In the genomic region with DNA sequence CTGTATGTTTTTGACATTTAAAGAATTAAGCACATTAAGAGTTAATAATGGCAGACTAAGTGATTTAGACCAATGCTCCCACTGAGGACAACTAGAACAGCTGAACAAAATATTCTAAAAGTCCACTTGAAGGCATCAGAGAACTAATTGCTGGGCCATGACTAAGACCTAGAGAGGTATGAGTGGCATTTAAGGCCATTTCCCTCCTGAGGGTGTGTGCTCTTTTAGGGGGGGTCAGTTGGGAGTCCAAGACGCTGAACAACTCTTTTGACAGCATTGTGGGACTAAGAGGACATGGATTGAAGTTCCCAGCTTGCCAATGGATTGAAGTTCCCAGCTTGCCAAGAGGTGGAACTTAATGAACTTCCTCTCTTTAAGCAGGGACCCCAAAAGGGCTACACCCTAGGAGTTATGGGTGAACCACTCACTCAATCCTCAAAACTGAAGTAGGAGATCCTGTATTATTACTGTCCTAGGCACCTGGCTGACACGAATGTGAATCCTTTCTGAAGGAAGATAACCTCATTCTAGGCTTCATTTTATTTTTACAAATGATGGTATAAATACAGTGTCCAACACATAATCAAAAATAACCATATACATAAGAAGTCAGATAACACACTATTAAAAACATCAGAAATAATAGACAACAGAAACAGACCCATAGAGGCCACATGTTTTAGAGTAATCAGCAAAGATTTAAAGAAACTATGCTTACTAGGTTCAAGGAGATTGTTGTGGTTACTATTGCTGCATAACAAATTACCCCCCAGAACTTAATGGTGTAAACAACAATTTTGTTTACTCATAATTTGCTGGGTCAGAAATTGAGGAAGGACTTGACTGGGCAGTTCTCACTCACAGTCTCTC, we compare ENCODE assay signal across 20 cellular contexts.
DNase-seq lines count a peak whose midpoint lies in the region; ATAC-seq and TF ChIP-seq lines count a peak whose summit lies in the region.
"Had no signal": no experiment of that assay in that cellular context is flagged by ENCODE, and none has a peak within 500 bp of the region (broad histone marks: within the 10 kb centered on the region; RNA-seq: fewer than 3 reads in every experiment).

No MANE protein-coding gene starts in this region.

- no peak overlapping the region for H2AK5ac ChIP-seq in trophoblast cell (ENCODE audit: low read length)

- H4K12ac ChIP-seq in trophoblast cell (ENCODE audit: low read depth, low read length): no peak overlapping the region

- no peak overlapping the region for H4K91ac ChIP-seq in trophoblast cell (ENCODE audit: low read depth, low read length)

- POLR2A ChIA-PET in BJ (lab: Charles Lee) (no interaction called here), WTC11 (lab: Charles Lee) (no interaction called here)

- H2BK12ac ChIP-seq in trophoblast cell (ENCODE audit: low read length): no peak overlapping the region

- H3K14ac ChIP-seq in trophoblast cell (ENCODE audit: low read length): no peak overlapping the region

- no peak for TF ChIP-seq CTCF in BJ (IDR thresholded peaks at IDR 0.05; ENCODE audit: insufficient read depth, low read depth, low read length)
- TF ChIP-seq CTCF in HFFc6 (IDR thresholded peaks at IDR 0.05): no peak
- no peak for TF ChIP-seq CTCF in gastroesophageal sphincter (IDR thresholded peaks at IDR 0.05)
- no peak for TF ChIP-seq CTCF in WTC11 (IDR thresholded peaks at IDR 0.05)

- no peaks in the 10 kb centered on the region for H3K79me2 ChIP-seq in trophoblast cell (ENCODE audit: control insufficient read depth, insufficient read depth, low read length, poor library complexity)

- no CpG with 5 or more reads among the region's 2 CpGs for WGBS in trophoblast cell (ENCODE audit: extremely low coverage, insufficient coverage, insufficient read length)
- WGBS in gastroesophageal sphincter (ENCODE audit: low coverage in 1 of 2), 2 donors: 88 to 91% methylated on average over 1 to 2 of the region's 2 CpGs

- H2AFZ ChIP-seq in trophoblast cell (ENCODE audit: insufficient read depth, low read length, poor library complexity): no peak overlapping the region
- H2AFZ ChIP-seq: GM23248, neural progenitor cell had no signal

- H3K27me3 Mint-ChIP-seq in HFFc6 (ENCODE audit: insufficient read depth) (no peaks in the 10 kb centered on the region), WTC11 (ENCODE audit: low read depth) (no peaks in the 10 kb centered on the region)
- H3K27me3 Mint-ChIP-seq: progenitor cell of endocrine pancreas had no signal

- no peak for TF ChIP-seq EP300 in gastroesophageal sphincter (IDR thresholded peaks at IDR 0.05)

- H3K4me3 Mint-ChIP-seq in HFFc6 (no peak overlapping the region), WTC11 (no peak overlapping the region)
- H3K4me3 Mint-ChIP-seq: dendritic cell treated with granulocyte-macrophage colony-stimulating factor and Interleukin-4, amounts not matched to agents 40 ng/mL and 50 ng/mL, for 4 days; neural progenitor cell had no signal

- H3K4me3 ChIP-seq in BJ (ENCODE audit: low read depth, low read length): no peak overlapping the region
- H3K4me3 ChIP-seq in trophoblast cell (ENCODE audit: low read depth, low read length): no peak overlapping the region
- no peak overlapping the region for H3K4me3 ChIP-seq in gastroesophageal sphincter
- H3K4me3 ChIP-seq: GM23248, heart right ventricle, neural progenitor cell had no signal

- H3K27me3 ChIP-seq in BJ (ENCODE audit: control insufficient read depth, insufficient read depth, low read length) (no peaks in the 10 kb centered on the region), trophoblast cell (ENCODE audit: insufficient read depth, low read length) (no peaks in the 10 kb centered on the region), gastroesophageal sphincter (no peaks in the 10 kb centered on the region)
- H3K27me3 ChIP-seq: heart right ventricle, neural progenitor cell had no signal

- H3K9me3 ChIP-seq in trophoblast cell (ENCODE audit: insufficient read depth, low read depth, low read length) (peaks cover 2% of the 10 kb centered on the region), gastroesophageal sphincter (peaks cover 0 to 21% (median 0%) of the 10 kb centered on the region in 3 donors)
- H3K9me3 ChIP-seq: SK-N-SH had no signal

- H3K27ac ChIP-seq in trophoblast cell (ENCODE audit: low read depth, low read length): no peak overlapping the region
- no peak overlapping the region for H3K27ac ChIP-seq in gastroesophageal sphincter
- H3K27ac ChIP-seq: GM23248, heart right ventricle, neural progenitor cell, VCaP had no signal

- no peak overlapping the region for H3K4me2 ChIP-seq in trophoblast cell (ENCODE audit: low read length)
- H3K4me2 ChIP-seq: neural progenitor cell, SK-N-SH had no signal

- H3K4me1 ChIP-seq in trophoblast cell (ENCODE audit: control insufficient read depth in 1 of 2, insufficient read depth in 2 of 2, low read length in 2 of 2) (peaks cover 5 to 7% of the 10 kb centered on the region in 2 experiments), gastroesophageal sphincter (no peaks in the 10 kb centered on the region)

- H3K36me3 ChIP-seq in BJ (ENCODE audit: control insufficient read depth, insufficient read depth, low read length): no peaks in the 10 kb centered on the region
- no peaks in the 10 kb centered on the region for H3K36me3 ChIP-seq in trophoblast cell (ENCODE audit: control insufficient read depth in 1 of 2, insufficient read depth in 2 of 2, low read length in 2 of 2)
- no peaks in the 10 kb centered on the region for H3K36me3 ChIP-seq in gastroesophageal sphincter
- H3K36me3 ChIP-seq: heart right ventricle, neural progenitor cell had no signal

- peak; percentile 9 for DNase-seq in BJ (ENCODE audit: low read depth)
- peak; percentile 29 for DNase-seq in HFFc6
- DNase-seq in astrocyte of the hippocampus (ENCODE audit: low read depth, low spot score): peak; percentile 44
- peak; percentile 14 to 60 for DNase-seq in trophoblast cell
- no peak for DNase-seq in ecto neural progenitor cell (ENCODE audit: low spot score)
- DNase-seq in WTC11 (ENCODE audit: low spot score): no peak
- DNase-seq: activated CD4-positive, alpha-beta T cell treated with anti-CD3 and anti-CD28 coated beads, Interleukin-2, amount 50 U/mL, for 1 hour; DMS79; GM23248; heart right ventricle; NCI-H146; NCI-H526; RPMI8226; SK-N-SH had no signal

- CTCF ChIA-PET in BJ (lab: Yijun Ruan, JAX): no interaction called here
- CTCF ChIA-PET in WTC11 (lab: Charles Lee): no interaction called here

- H3K23ac ChIP-seq in trophoblast cell (ENCODE audit: low read length): no peak overlapping the region

- H2BK120ac ChIP-seq in trophoblast cell (ENCODE audit: insufficient read depth, low read length, poor library complexity): no peak overlapping the region

- no peak overlapping the region for H3K4ac ChIP-seq in trophoblast cell (ENCODE audit: low read depth, low read length)

- peaks cover 47% of the 10 kb centered on the region for H3K4me1 Mint-ChIP-seq in HFFc6 (ENCODE audit: low read depth)
- peaks cover 10% of the 10 kb centered on the region for H3K4me1 Mint-ChIP-seq in WTC11

- H2BK5ac ChIP-seq in trophoblast cell (ENCODE audit: low read depth, low read length, poor library complexity): no peak overlapping the region

- H3K9me3 Mint-ChIP-seq in HFFc6 (peaks cover 20% of the 10 kb centered on the region), WTC11 (peaks cover 19% of the 10 kb centered on the region)
- H3K9me3 Mint-ChIP-seq: dendritic cell treated with granulocyte-macrophage colony-stimulating factor and Interleukin-4, amounts not matched to agents 40 ng/mL and 50 ng/mL, for 4 days had no signal

- H3K27ac Mint-ChIP-seq in HFFc6 (peak overlapping the region; percentile 45), WTC11 (no peak overlapping the region)
- H3K27ac Mint-ChIP-seq: dendritic cell treated with granulocyte-macrophage colony-stimulating factor and Interleukin-4, amounts not matched to agents 40 ng/mL and 50 ng/mL, for 4 days; progenitor cell of endocrine pancreas had no signal

- ATAC-seq in gastroesophageal sphincter: no peak
- no peak for ATAC-seq in HG03135 (IDR thresholded peaks at IDR 0.05; ENCODE audit: unreplicated experiment)
- no peak for ATAC-seq in WTC11
- ATAC-seq: heart right ventricle had no signal

- no peak overlapping the region for H3K18ac ChIP-seq in trophoblast cell (ENCODE audit: low read length)

- no peak overlapping the region for H4K8ac ChIP-seq in trophoblast cell (ENCODE audit: low read depth, low read length)

- H3K79me1 ChIP-seq in trophoblast cell (ENCODE audit: low read length): no peaks in the 10 kb centered on the region

- H3K9ac ChIP-seq in trophoblast cell (ENCODE audit: low read length): no peak overlapping the region
- H3K9ac ChIP-seq: GM23248, neural progenitor cell, SK-N-SH had no signal

- TF ChIP-seq POLR2A in gastroesophageal sphincter (IDR thresholded peaks at IDR 0.05): no peak

- H3K36me3 Mint-ChIP-seq in HFFc6 (ENCODE audit: low read depth) (peaks cover 20% of the 10 kb centered on the region), WTC11 (peaks cover 5% of the 10 kb centered on the region)
- H3K36me3 Mint-ChIP-seq: neural progenitor cell had no signal

TF ChIP-seq in WTC11, 78 proteins besides CTCF, POLR2A, EP300 and RAD21 (continues in another document):
- TF ChIP-seq, protein P1, sequence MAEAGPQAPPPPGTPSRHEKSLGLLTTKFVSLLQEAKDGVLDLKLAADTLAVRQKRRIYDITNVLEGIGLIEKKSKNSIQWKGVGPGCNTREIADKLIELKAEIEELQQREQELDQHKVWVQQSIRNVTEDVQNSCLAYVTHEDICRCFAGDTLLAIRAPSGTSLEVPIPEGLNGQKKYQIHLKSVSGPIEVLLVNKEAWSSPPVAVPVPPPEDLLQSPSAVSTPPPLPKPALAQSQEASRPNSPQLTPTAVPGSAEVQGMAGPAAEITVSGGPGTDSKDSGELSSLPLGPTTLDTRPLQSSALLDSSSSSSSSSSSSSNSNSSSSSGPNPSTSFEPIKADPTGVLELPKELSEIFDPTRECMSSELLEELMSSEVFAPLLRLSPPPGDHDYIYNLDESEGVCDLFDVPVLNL (CRISPR knock-in tag; IDR thresholded peaks at IDR 0.05; ENCODE audit: borderline replicate concordance, low read depth): no peak
- TF ChIP-seq, protein P2, sequence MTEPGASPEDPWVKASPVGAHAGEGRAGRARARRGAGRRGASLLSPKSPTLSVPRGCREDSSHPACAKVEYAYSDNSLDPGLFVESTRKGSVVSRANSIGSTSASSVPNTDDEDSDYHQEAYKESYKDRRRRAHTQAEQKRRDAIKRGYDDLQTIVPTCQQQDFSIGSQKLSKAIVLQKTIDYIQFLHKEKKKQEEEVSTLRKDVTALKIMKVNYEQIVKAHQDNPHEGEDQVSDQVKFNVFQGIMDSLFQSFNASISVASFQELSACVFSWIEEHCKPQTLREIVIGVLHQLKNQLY (CRISPR knock-in tag; IDR thresholded peaks at IDR 0.05): no peak

Comparison
In these comparisons a context has a peak if more than half of its experiments do, and no peak if none do; other contexts are left out.
1. DNase-seq: peak in BJ (single experiment), HFFc6 (single experiment), astrocyte of the hippocampus (single experiment) and trophoblast cell (2 of 2); none in ecto neural progenitor cell (single experiment) and WTC11 (single experiment).